ENCODE assay signal across 9 cellular contexts in the genomic region with DNA sequence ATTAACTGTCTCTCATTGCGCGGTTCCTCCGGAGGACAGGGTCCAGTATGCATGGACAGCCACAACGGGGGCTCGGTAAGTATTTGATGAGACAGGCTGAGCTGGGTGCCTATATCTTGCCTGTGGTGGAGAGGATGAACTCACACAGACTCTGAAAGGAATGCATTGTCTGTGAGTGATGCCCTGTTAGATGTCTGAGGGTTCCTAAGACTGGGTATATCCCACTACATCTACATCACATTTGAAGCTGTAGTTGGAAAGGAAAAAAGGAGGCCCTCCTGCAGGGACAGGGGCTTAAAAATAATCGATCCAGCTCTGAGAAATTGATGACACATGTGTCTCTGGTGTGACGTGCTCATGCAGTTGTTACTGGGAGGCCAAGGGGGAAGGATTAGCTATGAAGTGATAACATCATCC. TPM values are rescaled to one million over a fixed set of nuclear protein-coding genes. Genes with fewer than 3 reads are reported as not detected.
DNase-seq lines count a peak whose midpoint lies in the region; ATAC-seq and TF ChIP-seq lines count a peak whose summit lies in the region.
"Had no signal": no experiment of that assay in that cellular context is flagged by ENCODE, and none has a peak within 500 bp of the region (broad histone marks: within the 10 kb centered on the region; RNA-seq: fewer than 3 reads in every experiment).

No MANE protein-coding gene starts in this region.

- no peak overlapping the region for H4K5ac ChIP-seq in H9 (ENCODE audit: insufficient read length, low read depth, low read length)

- H2AFZ ChIP-seq in ACC112 (ENCODE audit: low read length, unreplicated experiment) (no peak overlapping the region), H9 (ENCODE audit: low read length) (no peak overlapping the region)

- H4K8ac ChIP-seq in H9 (replicated peaks; ENCODE audit: insufficient read length, low read depth, low read length) = no peak overlapping the region

- no peak overlapping the region for H3K9ac ChIP-seq in H9 (ENCODE audit: extremely low read depth, insufficient read length, low read length)

- H3K18ac ChIP-seq in H9 (ENCODE audit: insufficient read length, low read depth, low read length) = no peak overlapping the region

- H3K27me3 ChIP-seq in ACC112 (ENCODE audit: insufficient read depth, low read length) = no peaks in the 10 kb centered on the region
- peaks cover 11% of the 10 kb centered on the region; the same call in 1 of the 2 replicates for H3K27me3 ChIP-seq in H9 (ENCODE audit: insufficient read depth, low read length)
- H3K27me3 ChIP-seq in lower lobe of right lung (ENCODE audit: low read depth) = no peaks in the 10 kb centered on the region

- peaks cover 14% of the 10 kb centered on the region for H3K4me1 ChIP-seq in ACC112 (ENCODE audit: control insufficient read depth, insufficient read depth, low read length, unreplicated experiment)
- H3K4me1 ChIP-seq in H9 (ENCODE audit: insufficient read depth, low read length) = no peaks in the 10 kb centered on the region
- H3K4me1 ChIP-seq in lower lobe of right lung = peaks cover 48% of the 10 kb centered on the region

- H3K9me3 Mint-ChIP-seq in H9 = peaks cover 0 to 3% of the 10 kb centered on the region in 2 experiments; a peak in 3 of 5 replicates
- H3K9me3 Mint-ChIP-seq in activated CD4-positive, alpha-beta memory T cell treated with anti-CD3 and anti-CD28 coated beads, Interleukin-2, amount 10 ng/mL, durations not matched to agents 7 days and 5 days = no peaks in the 10 kb centered on the region

- intact Hi-C loops in lower lobe of right lung (cut with DNase I) = no loop called here

- H3K36me3 ChIP-seq in ACC112 (ENCODE audit: insufficient read depth, low read length) (no peaks in the 10 kb centered on the region), lower lobe of right lung (no peaks in the 10 kb centered on the region)

- H2BK20ac ChIP-seq in H9 (ENCODE audit: low read depth, low read length, poor library complexity, severe bottlenecking) = no peak overlapping the region

- H3K27me3 Mint-ChIP-seq in H9 (ENCODE audit: low read depth) = peaks cover 27% of the 10 kb centered on the region
- H3K27me3 Mint-ChIP-seq in activated CD4-positive, alpha-beta memory T cell treated with anti-CD3 and anti-CD28 coated beads, Interleukin-2, amount 10 ng/mL, durations not matched to agents 7 days and 5 days = no peaks in the 10 kb centered on the region

- no peak overlapping the region for H3T11ph ChIP-seq in H9 (ENCODE audit: low read length)

- no peak overlapping the region for H3K4me2 ChIP-seq in H9 (ENCODE audit: insufficient read depth, insufficient read length, low read length)

- H3K9me3 ChIP-seq in H9 (ENCODE audit: control insufficient read depth, low read depth, low read length) (no peaks in the 10 kb centered on the region), lower lobe of right lung (no peaks in the 10 kb centered on the region)

- ATAC-seq in lower lobe of right lung = no peak
- ATAC-seq in GM18873 (IDR thresholded peaks at IDR 0.05; ENCODE audit: low FRiP score, unreplicated experiment) = no peak

- H3K27ac ChIP-seq in ACC112 (ENCODE audit: low read depth, low read length) = no peak overlapping the region; the same call in 1 of the 2 replicates
- H3K27ac ChIP-seq in H9 (ENCODE audit: insufficient read length, low read depth, low read length) = no peak overlapping the region
- H3K27ac ChIP-seq in lower lobe of right lung = peak overlapping the region; percentile 81

- H3K14ac ChIP-seq in H9 (ENCODE audit: insufficient read depth, low read length) = no peak overlapping the region

- peaks cover 34 to 35% of the 10 kb centered on the region in 2 experiments for H3K4me1 Mint-ChIP-seq in H9
- peaks cover 62% of the 10 kb centered on the region for H3K4me1 Mint-ChIP-seq in activated CD4-positive, alpha-beta memory T cell treated with anti-CD3 and anti-CD28 coated beads, Interleukin-2, amount 10 ng/mL, durations not matched to agents 7 days and 5 days

- no peak overlapping the region for H3K4ac ChIP-seq in H9 (ENCODE audit: low read depth, low read length)

- H2BK12ac ChIP-seq in H9 (ENCODE audit: insufficient read length, low read depth, low read length) = no peak overlapping the region

- H3K56ac ChIP-seq in H9 (ENCODE audit: insufficient read length, low read depth, low read length) = no peak overlapping the region

- peaks cover 18% of the 10 kb centered on the region for H3K79me2 ChIP-seq in ACC112 (ENCODE audit: control insufficient read depth, insufficient read depth, low read length, unreplicated experiment)
- no peaks in the 10 kb centered on the region for H3K79me2 ChIP-seq in H9 (ENCODE audit: insufficient read depth, low read length)

- H3K27ac Mint-ChIP-seq in H9 = no peak overlapping the region
- H3K27ac Mint-ChIP-seq in activated CD4-positive, alpha-beta memory T cell treated with anti-CD3 and anti-CD28 coated beads, Interleukin-2, amount 10 ng/mL, durations not matched to agents 7 days and 5 days = peak overlapping the region; percentile 60

- CTCF ChIA-PET in activated CD4-positive, alpha-beta memory T cell treated with anti-CD3 and anti-CD28 coated beads, Interleukin-2, amount 10 ng/mL, durations not matched to agents 7 days and 5 days (lab: Charles Lee) = interaction anchor here (0.7 to 5.6 kb wide), 8 partner anchors 9 to 203 kb away, joined by 3 to 45 read pairs (median 4); partner anchors contain the start of gene PTTG1IP

- no peaks in the 10 kb centered on the region for H3K79me1 ChIP-seq in H9 (ENCODE audit: insufficient read depth, low read depth, low read length, poor library complexity, severe bottlenecking)

- no peak overlapping the region for H4K91ac ChIP-seq in H9 (ENCODE audit: insufficient read length, low read depth, low read length)

- no peak overlapping the region for H2BK15ac ChIP-seq in H9 (ENCODE audit: low read depth, low read length)

- POLR2A ChIA-PET in activated CD4-positive, alpha-beta memory T cell treated with anti-CD3 and anti-CD28 coated beads, Interleukin-2, amount 10 ng/mL, durations not matched to agents 7 days and 5 days (lab: Charles Lee) = interaction anchor here (1.0 to 1.3 kb wide), 5 partner anchors 9 to 275 kb away, joined by 3 to 5 read pairs (median 3); no protein-coding TSS in a partner anchor

- H3K4me3 ChIP-seq in ACC112 (ENCODE audit: low read depth, low read length) = peak overlapping the region; percentile 91
- H3K4me3 ChIP-seq in lower lobe of right lung = peak overlapping the region; percentile 85

- no peak overlapping the region for H2BK5ac ChIP-seq in H9 (ENCODE audit: insufficient read length, low read length)

- TF ChIP-seq CTCF in H9 (conservative IDR thresholded peaks at IDR 0.05) (no peak), lower lobe of right lung (IDR thresholded peaks at IDR 0.05) (no peak)

- no peaks in the 10 kb centered on the region for H4K20me1 ChIP-seq in H9 (ENCODE audit: control insufficient read depth, insufficient read depth, insufficient read length)

- no CpG with 5 or more reads among the region's 7 CpGs for WGBS in H9 (ENCODE audit: extremely low coverage, insufficient read length, low lambda C conversion rate)

- H3K23me2 ChIP-seq in H9 (ENCODE audit: insufficient read length, low read depth, low read length, poor library complexity, severe bottlenecking) = peaks cover 7% of the 10 kb centered on the region

- no peak overlapping the region for H2AK5ac ChIP-seq in H9 (ENCODE audit: insufficient read length, low read length)

- no peak overlapping the region for H2BK120ac ChIP-seq in H9 (ENCODE audit: low read depth, low read length, poor library complexity, severe bottlenecking)

- no peak overlapping the region for H3K23ac ChIP-seq in H9 (ENCODE audit: insufficient read length, low read depth, low read length)

- peaks cover 0 to 2% (median under 1%) of the 10 kb centered on the region in 3 experiments; a peak in 3 of 7 replicates for H3K36me3 Mint-ChIP-seq in H9 (ENCODE audit: insufficient read depth in 1 of 3, low read depth in 3 of 3)
- peaks cover 11% of the 10 kb centered on the region for H3K36me3 Mint-ChIP-seq in activated CD4-positive, alpha-beta memory T cell treated with anti-CD3 and anti-CD28 coated beads, Interleukin-2, amount 10 ng/mL, durations not matched to agents 7 days and 5 days (ENCODE audit: low read depth)

- DNase-seq in H9 = peak; percentile 15
- DNase-seq in activated CD4-positive, alpha-beta memory T cell treated with anti-CD3 and anti-CD28 coated beads, Interleukin-2, amount 10 ng/mL, durations not matched to agents 7 days and 5 days = peak; percentile 33
- DNase-seq in lower lobe of right lung = no peak
- DNase-seq in globus pallidus (ENCODE audit: low spot score) = no peak
- no peak for DNase-seq in superior temporal gyrus (ENCODE audit: extremely low spot score)
- no peak for DNase-seq in stimulated activated CD4-positive, alpha-beta T cell treated with anti-CD3 and anti-CD28 coated beads, Interleukin-2, amount 100 ng/mL, for 24 hours
- DNase-seq: SW 1271 had no signal

- peak overlapping the region; percentile 72 to 91 for H3K4me3 Mint-ChIP-seq in H9
- H3K4me3 Mint-ChIP-seq in activated CD4-positive, alpha-beta memory T cell treated with anti-CD3 and anti-CD28 coated beads, Interleukin-2, amount 10 ng/mL, durations not matched to agents 7 days and 5 days = peak overlapping the region; percentile 85

RNA-seq across cellular contexts. Expression of gene ADARB1, which starts 1.9 kb away (rescaled TPM):
- total RNA-seq in H9 (2021) (14.1 and 15.8 TPM in 2 replicates), lower lobe of right lung (48.2 TPM)
- 10 to 100 TPM; 59.1 to 59.6 TPM for total RNA-seq in activated CD4-positive, alpha-beta memory T cell treated with anti-CD3 and anti-CD28 coated beads, Interleukin-2, amount 10 ng/mL, durations not matched to agents 7 days and 5 days

Comparison
In these comparisons a context has a peak if more than half of its experiments do, and no peak if none do; other contexts are left out.
1. DNase-seq: peak in H9 (single experiment) and activated CD4-positive, alpha-beta memory T cell treated with anti-CD3 and anti-CD28 coated beads, Interleukin-2, amount 10 ng/mL, durations not matched to agents 7 days and 5 days (single experiment); none in lower lobe of right lung (single experiment), globus pallidus (single experiment), superior temporal gyrus (single experiment) and stimulated activated CD4-positive, alpha-beta T cell treated with anti-CD3 and anti-CD28 coated beads, Interleukin-2, amount 100 ng/mL, for 24 hours (0 of 2).